In genomic region chr18:76529433-76529811, GRCh38 we compare ENCODE assay signal across 11 cellular contexts. TPM values are rescaled to one million over a fixed set of nuclear protein-coding genes. Genes with fewer than 3 reads are reported as not detected.
DNase-seq lines count a peak whose midpoint lies in the region; ATAC-seq, FAIRE-seq and TF ChIP-seq lines count a peak whose summit lies in the region.
"Had no signal": no experiment of that assay in that cellular context is flagged by ENCODE, and none has a peak within 500 bp of the region (broad histone marks: within the 10 kb centered on the region; RNA-seq: fewer than 3 reads in every experiment).

No MANE protein-coding gene starts in this region.

- no peaks in the 10 kb centered on the region for H3K36me3 Mint-ChIP-seq in neural progenitor cell
- H3K36me3 Mint-ChIP-seq: activated naive CD4-positive, alpha-beta T cell treated with anti-CD3 and anti-CD28 coated beads, Interleukin-2, amount 50 U/mL, for 72 hours had no signal

- H3K27me3 ChIP-seq in HepG2 (ENCODE audit: control insufficient read depth in 1 of 2, insufficient read depth in 2 of 2, low read length in 2 of 2) = peaks cover 0 to 31% of the 10 kb centered on the region in 2 experiments; a peak in 3 of 5 replicates
- H3K27me3 ChIP-seq in right lobe of liver = no peaks in the 10 kb centered on the region
- H3K27me3 ChIP-seq in esophagus muscularis mucosa = peaks cover 0 to 23% (median 0%) of the 10 kb centered on the region in 4 donors
- peaks cover 3% of the 10 kb centered on the region for H3K27me3 ChIP-seq in neural progenitor cell
- no peaks in the 10 kb centered on the region for H3K27me3 ChIP-seq in uterus

- H3K27ac ChIP-seq in HepG2 (ENCODE audit: extremely low read length, insufficient read depth, low read length) (no peak overlapping the region), right lobe of liver (no peak overlapping the region), esophagus muscularis mucosa (replicated peaks in 1 of 4) (peak overlapping the region in 1 of 4 donors; percentile 46), neural progenitor cell (no peak overlapping the region), uterus (peak overlapping the region; percentile 93 to 96)

- peaks cover 25% of the 10 kb centered on the region for H3K4me1 ChIP-seq in HepG2 (ENCODE audit: insufficient read depth, low read length)
- H3K4me1 ChIP-seq in right lobe of liver = peaks cover 0 to 10% (median 2%) of the 10 kb centered on the region in 4 donors
- H3K4me1 ChIP-seq in esophagus muscularis mucosa = peaks cover 9 to 17% (median 16%) of the 10 kb centered on the region in 4 donors
- H3K4me1 ChIP-seq in neural progenitor cell = peaks cover 23% of the 10 kb centered on the region
- H3K4me1 ChIP-seq in uterus = no peaks in the 10 kb centered on the region

- H3K27ac Mint-ChIP-seq in neural progenitor cell = peak overlapping the region; percentile 18
- H3K27ac Mint-ChIP-seq: activated B cell treated with CpG ODN at 0.5 μM for 24 hours had no signal

- peaks cover 10% of the 10 kb centered on the region for H3K27me3 Mint-ChIP-seq in neural progenitor cell (ENCODE audit: insufficient read depth, low read depth)

- H3K79me2 ChIP-seq in HepG2 (ENCODE audit: insufficient read depth, low read length) = no peaks in the 10 kb centered on the region
- H3K79me2 ChIP-seq in neural progenitor cell (ENCODE audit: low read depth) = no peaks in the 10 kb centered on the region

- H3K9ac ChIP-seq in HepG2 (ENCODE audit: insufficient read depth, low read depth, low read length) (no peak overlapping the region), neural progenitor cell (no peak overlapping the region)

- TF ChIP-seq RAD21 in HepG2 (CRISPR knock-in tag; IDR thresholded peaks at IDR 0.05) = no peak

- H2AFZ ChIP-seq in HepG2 (ENCODE audit: low read length) (peak overlapping the region; percentile 67), neural progenitor cell (replicated peaks) (no peak overlapping the region)

- peak overlapping the region; percentile 47 to 68 (median 49) for H3K4me3 ChIP-seq in HepG2 (replicated peaks in 1 of 3; ENCODE audit: insufficient read depth in 1 of 3, low read depth in 2 of 3, low read length in 3 of 3)
- H3K4me3 ChIP-seq in right lobe of liver = no peak overlapping the region
- H3K4me3 ChIP-seq in esophagus muscularis mucosa = peak overlapping the region; percentile 40 to 51 (median 48)
- H3K4me3 ChIP-seq in neural progenitor cell = no peak overlapping the region
- peak overlapping the region; percentile 34 to 51 for H3K4me3 ChIP-seq in uterus

- TF ChIP-seq POLR2A in HepG2 (IDR thresholded peaks at IDR 0.05; ENCODE audit: insufficient read depth in 1 of 2, low read depth in 2 of 2, low read length in 2 of 2) (no peak), right lobe of liver (IDR thresholded peaks at IDR 0.05) (no peak), esophagus muscularis mucosa (IDR thresholded peaks at IDR 0.05; ENCODE audit: low read depth) (no peak), uterus (IDR thresholded peaks at IDR 0.05) (no peak)

- peaks cover 38% of the 10 kb centered on the region for H3K4me1 Mint-ChIP-seq in neural progenitor cell

- CTCF ChIA-PET in HepG2 (lab: Yijun Ruan, JAX; ENCODE audit: low intra/inter-chr PET ratio, low total read pairs) = no interaction called here

- H3K36me3 ChIP-seq in HepG2 (replicated peaks in 1 of 2; ENCODE audit: control insufficient read depth in 1 of 2, insufficient read depth in 2 of 2, low read length in 2 of 2) (no peaks in the 10 kb centered on the region), right lobe of liver (no peaks in the 10 kb centered on the region), esophagus muscularis mucosa (no peaks in the 10 kb centered on the region), neural progenitor cell (no peaks in the 10 kb centered on the region), uterus (no peaks in the 10 kb centered on the region)

- intact Hi-C loops in HepG2 (cut with micrococcal nuclease; ENCODE audit: unreplicated experiment) (loop anchor here (1.0 kb wide), 1 partner anchor 33 kb away; no protein-coding TSS in a partner anchor), right lobe of liver (cut with DNase I) (no loop called here), esophagus muscularis mucosa (cut with DNase I) (no loop called here), uterus (cut with DNase I; ENCODE audit: low total_unique reads) (no loop called here)

- TF ChIP-seq EP300 in HepG2 (IDR thresholded peaks at IDR 0.05; ENCODE audit: low read depth in 2 of 2, low read length in 2 of 2) (no peak), HepG2 (CRISPR knock-in tag; IDR thresholded peaks at IDR 0.05; ENCODE audit: borderline replicate concordance) (no peak), esophagus muscularis mucosa (IDR thresholded peaks at IDR 0.05) (no peak)

- 58% methylated on average over 23 of the region's 23 CpGs for WGBS in HepG2 (ENCODE audit: low lambda C conversion rate)
- WGBS in right lobe of liver (ENCODE audit: insufficient coverage, low coverage, low lambda C conversion rate, missing lambda C conversion rate) = 59% methylated on average over 18 of the region's 23 CpGs
- WGBS in esophagus muscularis mucosa = 85% methylated on average over 23 of the region's 23 CpGs

- H3F3A ChIP-seq in neural progenitor cell (ENCODE audit: low read depth) = no peaks in the 10 kb centered on the region

- DNase-seq in HepG2 (ENCODE audit: low spot score) (no peak), right lobe of liver (no peak), esophagus muscularis mucosa (ENCODE audit: extremely low spot score) (no peak), neural progenitor cell (ENCODE audit: low spot score) (no peak), uterus (no peak), NCI-H187 treated with DMSO at 0.1 percent for 48 hours (lab: John Stamatoyannopoulos, UW) (no peak), NCI-H82 treated with DMSO at 0.1 percent for 48 hours (lab: John Stamatoyannopoulos, UW; ENCODE audit: unreplicated experiment) (no peak)
- DNase-seq in activated CD8-positive, alpha-beta memory T cell treated with anti-CD3 and anti-CD28 coated beads, Interleukin-2, amount 50 U/mL, for 48 hours = no peak
- DNase-seq: activated B cell treated with CpG ODN at 0.5 μM for 24 hours, NCI-H2227 treated with DMSO at 0.1 percent for 48 hours had no signal

- H3K9me3 ChIP-seq in HepG2 (ENCODE audit: low read length) (no peaks in the 10 kb centered on the region), right lobe of liver (no peaks in the 10 kb centered on the region), esophagus muscularis mucosa (no peaks in the 10 kb centered on the region), neural progenitor cell (ENCODE audit: low read depth) (no peaks in the 10 kb centered on the region), uterus (no peaks in the 10 kb centered on the region)

- no TSS peak for BruUV-seq in HepG2 (replicated peaks; lab: Mats Ljungman, UMichigan)

- POLR2A ChIA-PET in HepG2 (lab: Yijun Ruan, JAX) = interaction anchor here (1.0 to 1.2 kb wide), 2 partner anchors 33 to 36 kb away, joined by 4 to 7 read pairs; no protein-coding TSS in a partner anchor

- peak overlapping the region; percentile 61 for H3K4me3 Mint-ChIP-seq in neural progenitor cell

- in situ Hi-C loops in HepG2 (cut with HindIII; ENCODE audit: extremely low pct_ligation_motif_present, low pct_unique_long_range_greater_than_20kb) = no loop called here

- H3K9me3 Mint-ChIP-seq in neural progenitor cell = peaks cover 2% of the 10 kb centered on the region
- H3K9me3 Mint-ChIP-seq: activated B cell treated with CpG ODN at 0.5 μM for 24 hours; activated naive CD4-positive, alpha-beta T cell treated with anti-CD3 and anti-CD28 coated beads, Interleukin-2, amount 50 U/mL, for 72 hours had no signal

- ATAC-seq in HepG2 (peak; percentile 53), right lobe of liver (no peak)

- no peaks in the 10 kb centered on the region for H4K20me1 ChIP-seq in HepG2 (ENCODE audit: insufficient read depth, low read length)
- no peaks in the 10 kb centered on the region for H4K20me1 ChIP-seq in neural progenitor cell (ENCODE audit: low read depth)

- peak overlapping the region; percentile 87 for H3K4me2 ChIP-seq in HepG2 (ENCODE audit: low read depth, low read length)
- H3K4me2 ChIP-seq in neural progenitor cell = no peak overlapping the region

- TF ChIP-seq CTCF in HepG2 (CRISPR knock-in tag; IDR thresholded peaks at IDR 0.05) (no peak), right lobe of liver (IDR thresholded peaks at IDR 0.05) (no peak), esophagus muscularis mucosa (IDR thresholded peaks at IDR 0.05) (no peak), neural progenitor cell (IDR thresholded peaks at IDR 0.05) (no peak), uterus (IDR thresholded peaks at IDR 0.05) (no peak)

- FAIRE-seq in HepG2 (lab: Jason Lieb, UNC) = no peak

TF ChIP-seq in HepG2, 621 proteins besides CTCF, POLR2A, EP300 and RAD21 (continues in another document):
- TF ChIP-seq TCF12 (IDR thresholded peaks at IDR 0.05) (no peak), TCF12 (CRISPR knock-in tag; IDR thresholded peaks at IDR 0.05) (no peak), RFXAP (CRISPR knock-in tag; IDR thresholded peaks at IDR 0.05; ENCODE audit: borderline replicate concordance) (no peak)

RNA-seq across cellular contexts. Expression of gene ZNF516, which starts 34.4 kb away (rescaled TPM):
- total RNA-seq in HepG2 (2016; rRNA removed; fragmentation: Illumina TruSeq; extraction: Trizol) = 13.7 and 18.7 TPM in 2 replicates
- 8.6 and 8.9 TPM in 2 replicates for total RNA-seq in HepG2 (2016; cell fraction: cytosol; rRNA removed; fragmentation: Illumina TruSeq; extraction: Trizol; ENCODE audit: low read depth)
- 12.1 and 14.0 TPM in 2 replicates for total RNA-seq in HepG2 (2016; cell fraction: insoluble cytoplasmic fraction; rRNA removed; fragmentation: Illumina TruSeq; extraction: Trizol)
- total RNA-seq in HepG2 (2016; cell fraction: membrane; rRNA removed; fragmentation: Illumina TruSeq; extraction: Trizol) = 13.3 and 14.6 TPM in 2 replicates
- 22.7 and 24.6 TPM in 2 replicates for total RNA-seq in HepG2 (2016; cell fraction: nucleus; rRNA removed; fragmentation: Illumina TruSeq; extraction: Trizol)
- 15.9 and 16.6 TPM in 2 replicates for polyA plus RNA-seq in HepG2 (2011; rRNA removed)
- polyA plus RNA-seq in HepG2 (2011; cell fraction: cytosol; rRNA removed) = 7.7 and 8.0 TPM in 2 replicates
- polyA plus RNA-seq in HepG2 (2011; cell fraction: nucleus; rRNA removed) = 47.5 and 64.5 TPM in 2 replicates
- polyA plus RNA-seq in HepG2 (2012) = 17.9 and 19.5 TPM in 2 replicates
- 0.54 and 1.1 TPM in 2 replicates for polyA plus RNA-seq in HepG2 (2016; cell fraction: cytosol; fragmentation: Illumina TruSeq; extraction: Trizol; ENCODE audit: low read depth)
- 10.2 and 12.1 TPM in 2 replicates for polyA plus RNA-seq in HepG2 (2016; cell fraction: insoluble cytoplasmic fraction; fragmentation: Illumina TruSeq; extraction: Trizol; ENCODE audit: low read depth)
- 2.0 and 2.4 TPM in 2 replicates for polyA plus RNA-seq in HepG2 (2016; cell fraction: membrane; fragmentation: Illumina TruSeq; extraction: Trizol; ENCODE audit: low read depth)
- polyA plus RNA-seq in HepG2 (2016; cell fraction: nucleus; fragmentation: Illumina TruSeq; extraction: Trizol; ENCODE audit: insufficient read depth, low read depth) = 27.0 and 28.2 TPM in 2 replicates
- 0.23 and 36.8 TPM in 2 replicates for polyA minus RNA-seq in HepG2 (2011; rRNA and poly(A)+ RNA removed; ENCODE audit: low replicate concordance)
- 18.4 and 18.5 TPM in 2 replicates for polyA minus RNA-seq in HepG2 (2011; cell fraction: cytosol; rRNA and poly(A)+ RNA removed)
- polyA minus RNA-seq in HepG2 (2011; cell fraction: nucleus; rRNA and poly(A)+ RNA removed) = 61.5 and 68.2 TPM in 2 replicates
- 10 to 100 TPM; 10.2 to 16.0 (median 13.7) TPM for total RNA-seq in right lobe of liver
- total RNA-seq in esophagus muscularis mucosa = 10 to 100 TPM; 28.5 to 44.9 (median 35.8) TPM
- 45.5 and 83.3 TPM in 2 replicates for total RNA-seq in neural progenitor cell (ENCODE audit: low replicate concordance)
- total RNA-seq in uterus = 100 to 1,000 TPM in 1 of 4 donors, 10 to 100 TPM in 3; 29.4 to 177 (median 65.7) TPM

Comparison
In these comparisons a context has a peak if more than half of its experiments do, and no peak if none do; other contexts are left out.
1. H3K4me3 ChIP-seq: peak in HepG2 (3 of 3), esophagus muscularis mucosa (4 of 4) and uterus (2 of 2); none in right lobe of liver (0 of 3) and neural progenitor cell (single experiment).
2. H3K27ac ChIP-seq: peak in uterus (2 of 2); none in HepG2 (single experiment), right lobe of liver (0 of 3) and neural progenitor cell (single experiment).